ENCODE assay signal across 19 cellular contexts in genomic region chr4:3630934-3631585, GRCh38.
A peak's percentile ranks its signal among the peaks of the same experiment; 100 is the strongest.
DNase-seq lines count a peak whose midpoint lies in the region; ATAC-seq and TF ChIP-seq lines count a peak whose summit lies in the region.
"Had no signal": no experiment of that assay in that cellular context is flagged by ENCODE, and none has a peak within 500 bp of the region (broad histone marks: within the 10 kb centered on the region; RNA-seq: fewer than 3 reads in every experiment).

No MANE protein-coding gene starts in this region.

- peaks cover 12% of the 10 kb centered on the region for H3K27me3 ChIP-seq in osteoblast (ENCODE audit: insufficient read depth, low read length)
- H3K27me3 ChIP-seq: Peyer's patch had no signal

- H3K4me1 Mint-ChIP-seq in stimulated activated naive CD8-positive, alpha-beta T cell treated with anti-CD3 and anti-CD28 coated beads, Interleukin-15, amount 100 ng/mL, for 72 hours: no peaks in the 10 kb centered on the region
- H3K4me1 Mint-ChIP-seq: CD8-positive, alpha-beta memory T cell; GM23338 had no signal

- DNase-seq in stimulated activated naive CD8-positive, alpha-beta T cell treated with anti-CD3 and anti-CD28 coated beads, Interleukin-15, amount 100 ng/mL, for 72 hours: no peak
- DNase-seq in stimulated activated naive CD8-positive, alpha-beta T cell treated with anti-CD3 and anti-CD28 coated beads, Interleukin-15, Interleukin-2, amounts not matched to agents 100 U/mL and 50 U/mL, for 24 hours: no peak
- DNase-seq in fibroblast of villous mesenchyme (ENCODE audit: low read depth) (peak; percentile 51), osteoblast (ENCODE audit: insufficient read length, low spot score, missing footprints) (peak; percentile 55), HuH-7 (ENCODE audit: low spot score) (no peak), HUDEP-2 (lab: John Stamatoyannopoulos, UW; ENCODE audit: unreplicated experiment in 76 of 76) (no peak), caudate nucleus (lab: John Stamatoyannopoulos, UW) (no peak), mucosa of gallbladder (ENCODE audit: low spot score) (no peak)
- DNase-seq: C1 segment of cervical spinal cord; DMS53; HCEC 1CT; NCI-H1105; NCI-H1694; NCI-H2081 treated with DMSO at 0.1 percent for 48 hours; NK-92 treated with Interleukin-12 subunit alpha and Interleukin-12 subunit beta, amount 100 ng/mL, for 24 hours had no signal

- no peak overlapping the region for H3K27ac ChIP-seq in osteoblast (ENCODE audit: low read depth, low read length)
- H3K27ac ChIP-seq in caudate nucleus (ENCODE audit: low read depth, low read length): no peak overlapping the region

- no peaks in the 10 kb centered on the region for H3K79me2 ChIP-seq in osteoblast (ENCODE audit: insufficient read depth, low read length)

- no peaks in the 10 kb centered on the region for H3K36me3 ChIP-seq in osteoblast (ENCODE audit: insufficient read depth, low read length)
- H3K36me3 ChIP-seq: Peyer's patch had no signal

- H3K4me2 ChIP-seq in osteoblast (ENCODE audit: insufficient read depth, low read length): no peak overlapping the region
- H3K4me2 ChIP-seq: GM23338 had no signal

- H3K9me3 ChIP-seq in osteoblast (ENCODE audit: low read depth, low read length): no peaks in the 10 kb centered on the region
- H3K9me3 ChIP-seq: Peyer's patch had no signal

- H3K4me1 ChIP-seq in osteoblast (ENCODE audit: insufficient read depth, low read length): peaks cover 3% of the 10 kb centered on the region
- H3K4me1 ChIP-seq: Peyer's patch had no signal

- H4K20me1 ChIP-seq in osteoblast (ENCODE audit: insufficient read depth, low read length): no peaks in the 10 kb centered on the region

- peak; percentile 36 for ATAC-seq in stimulated activated naive CD8-positive, alpha-beta T cell treated with anti-CD3 and anti-CD28 coated beads, Interleukin-15, amount 100 ng/mL, for 72 hours
- no peak for ATAC-seq in stimulated activated naive CD8-positive, alpha-beta T cell treated with anti-CD3 and anti-CD28 coated beads, Interleukin-15, Interleukin-2, amounts not matched to agents 100 U/mL and 50 U/mL, for 24 hours
- ATAC-seq: Right ventricle myocardium inferior had no signal

- no peak overlapping the region for H2AFZ ChIP-seq in osteoblast (ENCODE audit: low read length)
- H2AFZ ChIP-seq: GM23338 had no signal

- H3K27me3 Mint-ChIP-seq in stimulated activated naive CD8-positive, alpha-beta T cell treated with anti-CD3 and anti-CD28 coated beads, Interleukin-15, amount 100 ng/mL, for 72 hours: peaks cover 9% of the 10 kb centered on the region

- no peak overlapping the region for H3K4me3 Mint-ChIP-seq in stimulated activated naive CD8-positive, alpha-beta T cell treated with anti-CD3 and anti-CD28 coated beads, Interleukin-15, amount 100 ng/mL, for 72 hours
- H3K4me3 Mint-ChIP-seq: CD8-positive, alpha-beta memory T cell; GM23338 had no signal

- peaks cover 0 to 7% of the 10 kb centered on the region in 2 donors for H3K9me3 Mint-ChIP-seq in stimulated activated naive CD8-positive, alpha-beta T cell treated with anti-CD3 and anti-CD28 coated beads, Interleukin-15, amount 100 ng/mL, for 72 hours

- no peak overlapping the region for H3K27ac Mint-ChIP-seq in stimulated activated naive CD8-positive, alpha-beta T cell treated with anti-CD3 and anti-CD28 coated beads, Interleukin-15, amount 100 ng/mL, for 72 hours
- H3K27ac Mint-ChIP-seq: CD8-positive, alpha-beta memory T cell; GM23338 had no signal

- TF ChIP-seq CTCF in fibroblast of villous mesenchyme (IDR thresholded peaks at IDR 0.05; ENCODE audit: insufficient read depth, low read depth, low read length): no peak
- TF ChIP-seq CTCF in osteoblast (IDR thresholded peaks at IDR 0.05; ENCODE audit: extremely low read depth, low read depth, low read length): no peak

- H3K4me3 ChIP-seq in fibroblast of villous mesenchyme (ENCODE audit: low read depth, low read length) (no peak overlapping the region), osteoblast (ENCODE audit: insufficient read depth, low read length) (no peak overlapping the region)
- H3K4me3 ChIP-seq: GM23338, Peyer's patch had no signal

Comparison
In these comparisons a context has a peak if more than half of its experiments do, and no peak if none do; other contexts are left out.
1. DNase-seq: peak in fibroblast of villous mesenchyme (single experiment) and osteoblast (single experiment); none in stimulated activated naive CD8-positive, alpha-beta T cell treated with anti-CD3 and anti-CD28 coated beads, Interleukin-15, amount 100 ng/mL, for 72 hours (0 of 2), stimulated activated naive CD8-positive, alpha-beta T cell treated with anti-CD3 and anti-CD28 coated beads, Interleukin-15, Interleukin-2, amounts not matched to agents 100 U/mL and 50 U/mL, for 24 hours (single experiment), HuH-7 (single experiment), HUDEP-2 (0 of 76), caudate nucleus (0 of 61) and mucosa of gallbladder (single experiment).